Comparison of ENCODE assay signal across 12 cellular contexts in genomic region chr3:71547254-71548198, GRCh38. TPM values are rescaled to one million over a fixed set of nuclear protein-coding genes. Genes with fewer than 3 reads are reported as not detected.
DNase-seq lines count a peak whose midpoint lies in the region; ATAC-seq lines count a peak whose summit lies in the region.
"Had no signal": no experiment of that assay in that cellular context is flagged by ENCODE, and none has a peak within 500 bp of the region (broad histone marks: within the 10 kb centered on the region; RNA-seq: fewer than 3 reads in every experiment).

No MANE protein-coding gene starts in this region.

- peak; percentile 72 to 77 for DNase-seq in Kasumi-1 (lab: John Stamatoyannopoulos, UW)
- no peak for DNase-seq in left colon
- no peak for DNase-seq in HT-29 (ENCODE audit: low spot score)
- DNase-seq in NCI-H774 (lab: John Stamatoyannopoulos, UW): no peak
- DNase-seq: activated naive CD4-positive, alpha-beta T cell treated with anti-CD3 and anti-CD28 coated beads, Interleukin-2, amount 50 U/mL, for 16 hours; NCI-H2171 treated with DMSO at 0.1 percent for 48 hours; stimulated activated CD4-positive, alpha-beta T cell treated with anti-CD3 and anti-CD28 coated beads, Interleukin-4, amount 100 ng/mL, for 4 hours; stimulated activated naive CD4-positive, alpha-beta T cell treated with Interleukin-2 at 50 U/mL for 16 hours had no signal

- intact Hi-C loops in left colon (cut with DNase I, micrococcal nuclease): no loop called here

- ATAC-seq in left colon (peak; percentile 30), HG02970 (IDR thresholded peaks at IDR 0.05; ENCODE audit: low FRiP score, unreplicated experiment) (no peak)

- 68 to 76% (median 75%) methylated on average over 4 of the region's 4 CpGs for WGBS in adipose tissue, 3 donors

- no peak overlapping the region for H3K4me3 ChIP-seq in stomach smooth muscle (ENCODE audit: low read length in 2 of 2)

- peak overlapping the region; percentile 82 for H3K27ac ChIP-seq in adipose tissue (ENCODE audit: low read depth, low read length)
- H3K27ac ChIP-seq in stomach smooth muscle (ENCODE audit: low read length): peak overlapping the region; percentile 19
- H3K27ac ChIP-seq: parathyroid adenoma had no signal

- no peaks in the 10 kb centered on the region for H3K36me3 ChIP-seq in stomach smooth muscle (ENCODE audit: control insufficient read depth in 2 of 2, insufficient read depth in 2 of 2, low read length in 2 of 2)

- H3K4me1 ChIP-seq in stomach smooth muscle (ENCODE audit: control insufficient read depth, insufficient read depth, low read length): peaks cover 15% of the 10 kb centered on the region
- H3K4me1 ChIP-seq: parathyroid adenoma had no signal

- H3K9me3 ChIP-seq in stomach smooth muscle (ENCODE audit: control insufficient read depth in 2 of 2, low read length in 2 of 2): no peaks in the 10 kb centered on the region

- H3K27me3 ChIP-seq in stomach smooth muscle (ENCODE audit: control insufficient read depth in 1 of 2, insufficient read depth in 2 of 2, low read length in 2 of 2): no peaks in the 10 kb centered on the region

- H3K9ac ChIP-seq in stomach smooth muscle (ENCODE audit: low read length in 2 of 2): no peak overlapping the region
- H3K9ac ChIP-seq: parathyroid adenoma had no signal

RNA-seq across cellular contexts. Expression of gene FOXP1, which starts 36.0 kb away (rescaled TPM):
- polyA plus RNA-seq in adipose tissue: 10 to 100 TPM in 2 of 3 donors, 1 to 10 TPM in 1; 6.3 to 19.2 (median 11.4) TPM
- total RNA-seq in left colon: 100 to 1,000 TPM; 131 to 135 TPM
- total RNA-seq in HT-29 (2014; rRNA removed; shearing (Covaris generic)): 27.6 and 31.0 TPM in 2 replicates

Comparison
In these comparisons a context has a peak if more than half of its experiments do, and no peak if none do; other contexts are left out.
1. DNase-seq: peak in Kasumi-1 (2 of 2); none in left colon (0 of 2), HT-29 (single experiment) and NCI-H774 (single experiment).